ENCODE assay signal across 10 cellular contexts in the genomic region with DNA sequence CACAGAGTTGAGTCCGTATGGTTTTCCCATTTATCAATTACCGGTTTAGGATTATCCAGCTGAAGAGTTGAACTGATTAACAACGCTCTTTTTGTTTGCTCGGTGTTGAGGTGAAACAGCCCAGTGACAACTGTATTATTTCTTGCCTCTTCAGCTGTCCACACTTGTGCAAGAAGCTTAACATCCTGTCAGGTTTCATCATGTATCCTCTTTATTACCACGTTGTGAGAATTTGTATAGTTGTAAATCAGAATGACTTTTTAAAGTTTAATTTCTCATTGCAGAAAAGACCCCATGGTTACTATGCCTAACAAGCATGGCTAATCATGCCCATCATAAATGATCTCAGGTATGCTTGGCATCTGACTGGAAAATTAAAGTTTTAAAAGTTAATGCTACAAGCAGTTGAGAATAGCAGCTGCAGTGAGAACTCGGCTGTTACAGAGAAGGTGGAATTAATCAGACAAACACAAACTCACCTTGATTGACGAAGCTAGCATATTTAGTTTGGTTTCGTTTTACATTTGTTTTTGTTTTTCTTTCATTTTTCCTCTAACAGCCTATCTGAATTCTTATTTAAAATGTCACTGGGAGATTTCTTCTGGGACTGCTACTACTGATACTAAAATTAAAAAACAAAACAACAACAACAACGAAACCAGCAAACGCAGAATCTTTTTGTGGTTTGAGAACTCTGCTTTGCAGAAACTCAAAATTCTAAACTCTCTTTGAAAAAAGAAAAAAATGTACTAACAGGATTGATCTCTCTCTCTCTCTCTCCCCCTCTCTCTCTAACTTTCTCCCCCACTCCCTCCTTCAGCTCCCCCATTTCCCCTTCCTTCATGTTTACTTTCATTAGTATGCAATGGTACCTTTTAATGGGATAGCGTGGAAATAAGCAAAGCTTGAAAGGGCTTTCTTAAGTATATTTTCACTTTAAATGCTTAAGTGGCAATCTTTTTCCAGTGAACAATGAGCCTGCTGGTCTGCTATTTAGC.
DNase-seq lines count a peak whose midpoint lies in the region; TF ChIP-seq lines count a peak whose summit lies in the region.
"Had no signal": no experiment of that assay in that cellular context is flagged by ENCODE, and none has a peak within 500 bp of the region (broad histone marks: within the 10 kb centered on the region; RNA-seq: fewer than 3 reads in every experiment).

No MANE protein-coding gene starts in this region.

- no peak overlapping the region for H3K27ac ChIP-seq in RWPE1

- no peak for DNase-seq in T-helper 2 cell treated with Interferon-gamma antibody and Interleukin-4, amounts not matched to agents 5 μg/mL and 100 μg/mL, for 36 hours (ENCODE audit: low spot score)
- DNase-seq in T-helper 2 cell (no peak), SKM-1 (lab: John Stamatoyannopoulos, UW; ENCODE audit: unreplicated experiment) (peak; percentile 15), immature natural killer cell (no peak), type B pancreatic cell (ENCODE audit: extremely low spot score, unreplicated experiment) (no peak), RWPE1 (ENCODE audit: low spot score) (no peak), GM19238 (ENCODE audit: insufficient read length, low spot score) (no peak), UCSD-AML1 (lab: John Stamatoyannopoulos, UW; ENCODE audit: unreplicated experiment) (no peak)
- DNase-seq: midbrain had no signal

- H3K4me1 Mint-ChIP-seq in T-helper 2 cell treated with Interferon-gamma antibody and Interleukin-4, amounts not matched to agents 5 μg/mL and 100 μg/mL, for 36 hours (ENCODE audit: low read depth) = no peaks in the 10 kb centered on the region
- peaks cover 0 to 3% of the 10 kb centered on the region in 2 donors for H3K4me1 Mint-ChIP-seq in immature natural killer cell
- H3K4me1 Mint-ChIP-seq in type B pancreatic cell (ENCODE audit: unreplicated experiment) = peaks cover 16% of the 10 kb centered on the region
- H3K4me1 Mint-ChIP-seq: B cell had no signal

- H3K27ac Mint-ChIP-seq in T-helper 2 cell treated with Interferon-gamma antibody and Interleukin-4, amounts not matched to agents 5 μg/mL and 100 μg/mL, for 36 hours = no peak overlapping the region
- no peak overlapping the region for H3K27ac Mint-ChIP-seq in immature natural killer cell
- no peak overlapping the region for H3K27ac Mint-ChIP-seq in type B pancreatic cell
- H3K27ac Mint-ChIP-seq: B cell had no signal

- peak overlapping the region; percentile 1 for H3K4me3 Mint-ChIP-seq in T-helper 2 cell treated with Interferon-gamma antibody and Interleukin-4, amounts not matched to agents 5 μg/mL and 100 μg/mL, for 36 hours
- H3K4me3 Mint-ChIP-seq in immature natural killer cell (peak overlapping the region in 3 of 5 donors; percentile 40 to 56 (median 41)), type B pancreatic cell (peak overlapping the region; percentile 40)
- H3K4me3 Mint-ChIP-seq: B cell had no signal

- H3K36me3 Mint-ChIP-seq in T-helper 2 cell treated with Interferon-gamma antibody and Interleukin-4, amounts not matched to agents 5 μg/mL and 100 μg/mL, for 36 hours (ENCODE audit: low read depth) = no peaks in the 10 kb centered on the region
- no peaks in the 10 kb centered on the region for H3K36me3 Mint-ChIP-seq in immature natural killer cell
- no peaks in the 10 kb centered on the region for H3K36me3 Mint-ChIP-seq in type B pancreatic cell

- CTCF ChIA-PET in RWPE1 (lab: Yijun Ruan, JAX) = interaction anchor here (0.6 to 0.7 kb wide), 2 partner anchors 321 to 1047 kb away, joined by 3 read pairs; no protein-coding TSS in a partner anchor

- TF ChIP-seq CTCF in type B pancreatic cell (conservative IDR thresholded peaks at IDR 0.05) (no peak), RWPE1 (conservative IDR thresholded peaks at IDR 0.05; ENCODE audit: low read depth) (no peak)

- H3K9me3 Mint-ChIP-seq in T-helper 2 cell treated with Interferon-gamma antibody and Interleukin-4, amounts not matched to agents 5 μg/mL and 100 μg/mL, for 36 hours = no peaks in the 10 kb centered on the region
- H3K9me3 Mint-ChIP-seq in immature natural killer cell = peaks cover 2 to 26% (median 12%) of the 10 kb centered on the region in 6 donors
- no peaks in the 10 kb centered on the region for H3K9me3 Mint-ChIP-seq in type B pancreatic cell

- H3K27me3 Mint-ChIP-seq in T-helper 2 cell treated with Interferon-gamma antibody and Interleukin-4, amounts not matched to agents 5 μg/mL and 100 μg/mL, for 36 hours (ENCODE audit: low read depth) = no peaks in the 10 kb centered on the region
- H3K27me3 Mint-ChIP-seq in immature natural killer cell (ENCODE audit: low read depth in 3 of 3) (peaks cover 0 to 2% (median 2%) of the 10 kb centered on the region in 3 donors), type B pancreatic cell (peaks cover 49% of the 10 kb centered on the region)
- H3K27me3 Mint-ChIP-seq: B cell had no signal

- POLR2A ChIA-PET in RWPE1 (lab: Yijun Ruan, JAX; ENCODE audit: low non-redundant PET) = no interaction called here
